Comparison of ENCODE assay signal across 10 cellular contexts in the genomic region with DNA sequence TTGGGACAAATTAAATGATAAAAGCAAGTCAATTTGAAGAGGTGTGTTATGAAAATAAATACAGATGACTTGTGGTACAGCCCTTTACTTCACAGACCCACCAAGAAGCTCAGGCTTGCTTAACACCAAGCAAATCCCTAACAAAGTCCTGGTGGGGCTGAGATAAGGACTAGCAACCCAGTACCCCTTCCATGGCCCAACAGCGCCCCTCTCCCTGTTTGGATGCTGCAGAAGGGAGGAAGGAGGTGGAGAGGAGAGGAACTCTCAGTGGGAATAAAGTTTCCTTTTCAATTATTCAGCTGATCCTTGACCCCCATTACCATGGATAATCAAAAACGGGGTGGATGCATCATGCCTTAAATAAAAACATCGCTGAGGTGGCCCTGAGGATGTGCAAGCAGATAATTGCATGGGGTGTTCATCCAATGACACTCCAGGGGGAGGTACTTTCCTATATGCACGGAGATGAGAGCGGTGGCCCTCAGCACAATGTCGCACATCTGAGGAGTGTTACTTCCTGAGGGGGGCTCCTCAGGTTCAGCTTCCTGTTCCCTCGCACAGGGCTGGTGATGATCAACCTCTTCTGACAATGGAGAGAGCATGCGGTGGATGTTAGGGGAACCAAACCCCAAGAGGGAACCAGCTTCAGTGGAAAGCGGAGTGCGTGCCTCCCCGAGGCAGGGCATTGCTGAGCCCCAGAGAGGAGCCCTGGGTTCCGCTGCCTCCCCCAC. TPM values are rescaled to one million over a fixed set of nuclear protein-coding genes. Genes with fewer than 3 reads are reported as not detected.
DNase-seq lines count a peak whose midpoint lies in the region; ATAC-seq and TF ChIP-seq lines count a peak whose summit lies in the region.
"Had no signal": no experiment of that assay in that cellular context is flagged by ENCODE, and none has a peak within 500 bp of the region (broad histone marks: within the 10 kb centered on the region; RNA-seq: fewer than 3 reads in every experiment).

No MANE protein-coding gene starts in this region.

- H3K27me3 ChIP-seq in duodenal mucosa (ENCODE audit: control insufficient read depth in 1 of 2, insufficient read depth in 2 of 2, low read length in 2 of 2) (peaks cover 0 to 5% of the 10 kb centered on the region in 2 donors), testis (no peaks in the 10 kb centered on the region)
- H3K27me3 ChIP-seq: ascending aorta had no signal

- H3K36me3 ChIP-seq in KOPT-K1 (ENCODE audit: insufficient read depth, low read length) = no peaks in the 10 kb centered on the region
- no peaks in the 10 kb centered on the region for H3K36me3 ChIP-seq in duodenal mucosa (ENCODE audit: control insufficient read depth in 1 of 2, insufficient read depth in 2 of 2, low read length in 2 of 2)
- no peaks in the 10 kb centered on the region for H3K36me3 ChIP-seq in testis (ENCODE audit: low read depth, missing control alignments)
- H3K36me3 ChIP-seq: ascending aorta had no signal

- H3K4me3 ChIP-seq in duodenal mucosa (ENCODE audit: low read depth in 1 of 2, low read length in 2 of 2) (peak overlapping the region; percentile 24 to 30), testis (no peak overlapping the region)
- H3K4me3 ChIP-seq: ascending aorta had no signal

- no peak for ATAC-seq in GM21360 (IDR thresholded peaks at IDR 0.05; ENCODE audit: unreplicated experiment)
- no peak for ATAC-seq in GM21737 (IDR thresholded peaks at IDR 0.05; ENCODE audit: unreplicated experiment)

- H3K9ac ChIP-seq in duodenal mucosa (ENCODE audit: low read depth in 1 of 2, low read length in 2 of 2) = peak overlapping the region in 1 of 2 donors; percentile 23

- H3K4me1 ChIP-seq in duodenal mucosa (ENCODE audit: control insufficient read depth in 1 of 2, insufficient read depth in 2 of 2, low read length in 2 of 2) (peaks cover 4 to 14% of the 10 kb centered on the region in 2 donors), testis (peaks cover 4% of the 10 kb centered on the region)
- H3K4me1 ChIP-seq: ascending aorta had no signal

- TF ChIP-seq POLR2A in testis (IDR thresholded peaks at IDR 0.05) = no peak

- TF ChIP-seq CTCF in testis (IDR thresholded peaks at IDR 0.05) = no peak

- peak overlapping the region; percentile 73 for H3K27ac ChIP-seq in KOPT-K1 (ENCODE audit: low read depth, low read length, poor library complexity, severe bottlenecking)
- no peak overlapping the region for H3K27ac ChIP-seq in duodenal mucosa (ENCODE audit: low read depth, low read length)
- H3K27ac ChIP-seq in testis = no peak overlapping the region
- H3K27ac ChIP-seq: ascending aorta had no signal

- WGBS in testis, 2 donors = 81 to 86% methylated on average over 7 to 12 of the region's 12 CpGs

- H3K9me3 ChIP-seq in KOPT-K1 (ENCODE audit: insufficient read depth, low read length, poor library complexity, severe bottlenecking) (no peaks in the 10 kb centered on the region), duodenal mucosa (ENCODE audit: control insufficient read depth in 1 of 2, low read length in 2 of 2) (no peaks in the 10 kb centered on the region), testis (no peaks in the 10 kb centered on the region)
- H3K9me3 ChIP-seq: ascending aorta had no signal

- DNase-seq in activated CD4-positive, alpha-beta T cell treated with anti-CD3 and anti-CD28 coated beads, Interleukin-2, amount 50 U/mL, for 4 hours = peak; percentile 35 to 43
- peak; percentile 47 for DNase-seq in stimulated activated CD8-positive, alpha-beta memory T cell treated with anti-CD3 and anti-CD28 coated beads, Interleukin-4, amount 100 ng/mL, for 24 hours (ENCODE audit: low read depth)
- DNase-seq in cerebellum (ENCODE audit: low spot score) (no peak), testis (no peak)

- intact Hi-C loops in testis (cut with DNase I; ENCODE audit: low total_unique reads) = no loop called here

RNA-seq across cellular contexts. Expression of gene ZNF831, which starts 4.4 kb away (rescaled TPM):
- total RNA-seq in cerebellum = not detected
- 1 to 10 TPM; 4.0 to 4.8 TPM for total RNA-seq in testis
- polyA plus RNA-seq in testis (ENCODE audit: insufficient read depth, low read depth, low replicate concordance) = 0.99 TPM
- total RNA-seq: neural crest cell had no signal

Comparison
In these comparisons a context has a peak if more than half of its experiments do, and no peak if none do; other contexts are left out.
1. DNase-seq: peak in activated CD4-positive, alpha-beta T cell treated with anti-CD3 and anti-CD28 coated beads, Interleukin-2, amount 50 U/mL, for 4 hours (2 of 2) and stimulated activated CD8-positive, alpha-beta memory T cell treated with anti-CD3 and anti-CD28 coated beads, Interleukin-4, amount 100 ng/mL, for 24 hours (single experiment); none in cerebellum (single experiment) and testis (single experiment).
2. H3K4me3 ChIP-seq: peak in duodenal mucosa (2 of 2); none in testis (0 of 2).